Comparison of ENCODE assay signal across 1 cellular context in genomic region chr13:80342541-80343371, GRCh38.
TF ChIP-seq lines count a peak whose summit lies in the region.

No MANE protein-coding gene starts in this region.

TF ChIP-seq in HepG2, 621 proteins besides CTCF, POLR2A, EP300 and RAD21 (continued from another document and continues in another):
- TF ChIP-seq, protein P1, sequence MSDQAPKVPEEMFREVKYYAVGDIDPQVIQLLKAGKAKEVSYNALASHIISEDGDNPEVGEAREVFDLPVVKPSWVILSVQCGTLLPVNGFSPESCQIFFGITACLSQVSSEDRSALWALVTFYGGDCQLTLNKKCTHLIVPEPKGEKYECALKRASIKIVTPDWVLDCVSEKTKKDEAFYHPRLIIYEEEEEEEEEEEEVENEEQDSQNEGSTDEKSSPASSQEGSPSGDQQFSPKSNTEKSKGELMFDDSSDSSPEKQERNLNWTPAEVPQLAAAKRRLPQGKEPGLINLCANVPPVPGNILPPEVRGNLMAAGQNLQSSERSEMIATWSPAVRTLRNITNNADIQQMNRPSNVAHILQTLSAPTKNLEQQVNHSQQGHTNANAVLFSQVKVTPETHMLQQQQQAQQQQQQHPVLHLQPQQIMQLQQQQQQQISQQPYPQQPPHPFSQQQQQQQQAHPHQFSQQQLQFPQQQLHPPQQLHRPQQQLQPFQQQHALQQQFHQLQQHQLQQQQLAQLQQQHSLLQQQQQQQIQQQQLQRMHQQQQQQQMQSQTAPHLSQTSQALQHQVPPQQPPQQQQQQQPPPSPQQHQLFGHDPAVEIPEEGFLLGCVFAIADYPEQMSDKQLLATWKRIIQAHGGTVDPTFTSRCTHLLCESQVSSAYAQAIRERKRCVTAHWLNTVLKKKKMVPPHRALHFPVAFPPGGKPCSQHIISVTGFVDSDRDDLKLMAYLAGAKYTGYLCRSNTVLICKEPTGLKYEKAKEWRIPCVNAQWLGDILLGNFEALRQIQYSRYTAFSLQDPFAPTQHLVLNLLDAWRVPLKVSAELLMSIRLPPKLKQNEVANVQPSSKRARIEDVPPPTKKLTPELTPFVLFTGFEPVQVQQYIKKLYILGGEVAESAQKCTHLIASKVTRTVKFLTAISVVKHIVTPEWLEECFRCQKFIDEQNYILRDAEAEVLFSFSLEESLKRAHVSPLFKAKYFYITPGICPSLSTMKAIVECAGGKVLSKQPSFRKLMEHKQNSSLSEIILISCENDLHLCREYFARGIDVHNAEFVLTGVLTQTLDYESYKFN (CRISPR knock-in tag; conservative IDR thresholded peaks at IDR 0.05), result peak; percentile 54
- TF ChIP-seq ZNF549 (CRISPR knock-in tag; IDR thresholded peaks at IDR 0.05) (no peak), SIN3A (IDR thresholded peaks at IDR 0.05; ENCODE audit: borderline replicate concordance, low read depth, low read length) (no peak), ZNF563 (CRISPR knock-in tag; IDR thresholded peaks at IDR 0.05) (peak; percentile 82; the same call in 1 of the 2 replicates), NR2F6 (IDR thresholded peaks at IDR 0.05) (no peak), NR2F6 (CRISPR knock-in tag; IDR thresholded peaks at IDR 0.05) (no peak), ZNF720 (CRISPR knock-in tag; IDR thresholded peaks at IDR 0.05) (no peak), TP53 (CRISPR knock-in tag; conservative IDR thresholded peaks at IDR 0.05) (peak; percentile 46; the same call in 1 of the 2 replicates), FOSL1 (CRISPR knock-in tag; IDR thresholded peaks at IDR 0.05; ENCODE audit: borderline replicate concordance) (no peak), ZNF256 (CRISPR knock-in tag; conservative IDR thresholded peaks at IDR 0.05) (peak; percentile 59; the same call in 1 of the 2 replicates), ZNF749 (CRISPR knock-in tag; IDR thresholded peaks at IDR 0.05; ENCODE audit: borderline replicate concordance) (no peak), ZNF446 (CRISPR knock-in tag; IDR thresholded peaks at IDR 0.05) (no peak), ZNF33A (CRISPR knock-in tag; IDR thresholded peaks at IDR 0.05; ENCODE audit: borderline replicate concordance) (no peak), GTF2F1 (IDR thresholded peaks at IDR 0.05; ENCODE audit: low read length) (no peak), MED13 (CRISPR knock-in tag; IDR thresholded peaks at IDR 0.05) (peak; percentile 53; the same call in 1 of the 2 replicates), YEATS4 (CRISPR knock-in tag; IDR thresholded peaks at IDR 0.05; ENCODE audit: borderline replicate concordance) (peak; percentile 70), ZBTB1 (CRISPR knock-in tag; IDR thresholded peaks at IDR 0.05; ENCODE audit: borderline replicate concordance) (no peak), STAG1 (CRISPR knock-in tag; IDR thresholded peaks at IDR 0.05) (peak; percentile 65), TMF1 (CRISPR knock-in tag; IDR thresholded peaks at IDR 0.05; ENCODE audit: low read depth) (no peak), HOXA5 (CRISPR knock-in tag; IDR thresholded peaks at IDR 0.05) (peak; percentile 81), ZMYM4 (CRISPR knock-in tag; IDR thresholded peaks at IDR 0.05) (peak; percentile 59), GPN1 (CRISPR knock-in tag; IDR thresholded peaks at IDR 0.05; ENCODE audit: borderline replicate concordance) (no peak), SP4 (CRISPR knock-in tag; IDR thresholded peaks at IDR 0.05) (no peak), ATF5 (CRISPR knock-in tag; IDR thresholded peaks at IDR 0.05; ENCODE audit: low read depth) (0 out of 2 replicates have a peak, but pooled peaks have one; percentile 36), ZBTB49 (CRISPR knock-in tag; IDR thresholded peaks at IDR 0.05; ENCODE audit: borderline replicate concordance) (no peak), CBX1 (IDR thresholded peaks at IDR 0.05; ENCODE audit: low read depth) (no peak)
- TF ChIP-seq, protein P2, sequence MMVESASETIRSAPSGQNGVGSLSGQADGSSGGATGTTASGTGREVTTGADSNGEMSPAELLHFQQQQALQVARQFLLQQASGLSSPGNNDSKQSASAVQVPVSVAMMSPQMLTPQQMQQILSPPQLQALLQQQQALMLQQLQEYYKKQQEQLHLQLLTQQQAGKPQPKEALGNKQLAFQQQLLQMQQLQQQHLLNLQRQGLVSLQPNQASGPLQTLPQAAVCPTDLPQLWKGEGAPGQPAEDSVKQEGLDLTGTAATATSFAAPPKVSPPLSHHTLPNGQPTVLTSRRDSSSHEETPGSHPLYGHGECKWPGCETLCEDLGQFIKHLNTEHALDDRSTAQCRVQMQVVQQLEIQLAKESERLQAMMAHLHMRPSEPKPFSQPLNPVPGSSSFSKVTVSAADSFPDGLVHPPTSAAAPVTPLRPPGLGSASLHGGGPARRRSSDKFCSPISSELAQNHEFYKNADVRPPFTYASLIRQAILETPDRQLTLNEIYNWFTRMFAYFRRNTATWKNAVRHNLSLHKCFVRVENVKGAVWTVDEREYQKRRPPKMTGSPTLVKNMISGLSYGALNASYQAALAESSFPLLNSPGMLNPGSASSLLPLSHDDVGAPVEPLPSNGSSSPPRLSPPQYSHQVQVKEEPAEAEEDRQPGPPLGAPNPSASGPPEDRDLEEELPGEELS (CRISPR knock-in tag; IDR thresholded peaks at IDR 0.05), result peak; percentile 49; the same call in 1 of the 2 replicates
- TF ChIP-seq, protein P3, sequence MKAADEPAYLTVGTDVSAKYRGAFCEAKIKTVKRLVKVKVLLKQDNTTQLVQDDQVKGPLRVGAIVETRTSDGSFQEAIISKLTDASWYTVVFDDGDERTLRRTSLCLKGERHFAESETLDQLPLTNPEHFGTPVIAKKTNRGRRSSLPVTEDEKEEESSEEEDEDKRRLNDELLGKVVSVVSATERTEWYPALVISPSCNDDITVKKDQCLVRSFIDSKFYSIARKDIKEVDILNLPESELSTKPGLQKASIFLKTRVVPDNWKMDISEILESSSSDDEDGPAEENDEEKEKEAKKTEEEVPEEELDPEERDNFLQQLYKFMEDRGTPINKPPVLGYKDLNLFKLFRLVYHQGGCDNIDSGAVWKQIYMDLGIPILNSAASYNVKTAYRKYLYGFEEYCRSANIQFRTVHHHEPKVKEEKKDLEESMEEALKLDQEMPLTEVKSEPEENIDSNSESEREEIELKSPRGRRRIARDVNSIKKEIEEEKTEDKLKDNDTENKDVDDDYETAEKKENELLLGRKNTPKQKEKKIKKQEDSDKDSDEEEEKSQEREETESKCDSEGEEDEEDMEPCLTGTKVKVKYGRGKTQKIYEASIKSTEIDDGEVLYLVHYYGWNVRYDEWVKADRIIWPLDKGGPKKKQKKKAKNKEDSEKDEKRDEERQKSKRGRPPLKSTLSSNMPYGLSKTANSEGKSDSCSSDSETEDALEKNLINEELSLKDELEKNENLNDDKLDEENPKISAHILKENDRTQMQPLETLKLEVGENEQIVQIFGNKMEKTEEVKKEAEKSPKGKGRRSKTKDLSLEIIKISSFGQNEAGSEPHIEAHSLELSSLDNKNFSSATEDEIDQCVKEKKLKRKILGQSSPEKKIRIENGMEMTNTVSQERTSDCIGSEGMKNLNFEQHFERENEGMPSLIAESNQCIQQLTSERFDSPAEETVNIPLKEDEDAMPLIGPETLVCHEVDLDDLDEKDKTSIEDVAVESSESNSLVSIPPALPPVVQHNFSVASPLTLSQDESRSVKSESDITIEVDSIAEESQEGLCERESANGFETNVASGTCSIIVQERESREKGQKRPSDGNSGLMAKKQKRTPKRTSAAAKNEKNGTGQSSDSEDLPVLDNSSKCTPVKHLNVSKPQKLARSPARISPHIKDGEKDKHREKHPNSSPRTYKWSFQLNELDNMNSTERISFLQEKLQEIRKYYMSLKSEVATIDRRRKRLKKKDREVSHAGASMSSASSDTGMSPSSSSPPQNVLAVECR (CRISPR knock-in tag; IDR thresholded peaks at IDR 0.05; ENCODE audit: borderline replicate concordance), result peak; percentile 81
- TF ChIP-seq, protein P4, sequence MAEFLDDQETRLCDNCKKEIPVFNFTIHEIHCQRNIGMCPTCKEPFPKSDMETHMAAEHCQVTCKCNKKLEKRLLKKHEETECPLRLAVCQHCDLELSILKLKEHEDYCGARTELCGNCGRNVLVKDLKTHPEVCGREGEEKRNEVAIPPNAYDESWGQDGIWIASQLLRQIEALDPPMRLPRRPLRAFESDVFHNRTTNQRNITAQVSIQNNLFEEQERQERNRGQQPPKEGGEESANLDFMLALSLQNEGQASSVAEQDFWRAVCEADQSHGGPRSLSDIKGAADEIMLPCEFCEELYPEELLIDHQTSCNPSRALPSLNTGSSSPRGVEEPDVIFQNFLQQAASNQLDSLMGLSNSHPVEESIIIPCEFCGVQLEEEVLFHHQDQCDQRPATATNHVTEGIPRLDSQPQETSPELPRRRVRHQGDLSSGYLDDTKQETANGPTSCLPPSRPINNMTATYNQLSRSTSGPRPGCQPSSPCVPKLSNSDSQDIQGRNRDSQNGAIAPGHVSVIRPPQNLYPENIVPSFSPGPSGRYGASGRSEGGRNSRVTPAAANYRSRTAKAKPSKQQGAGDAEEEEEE (CRISPR knock-in tag; IDR thresholded peaks at IDR 0.05; ENCODE audit: borderline replicate concordance), result no peak; the same call in 1 of the 2 replicates
- TF ChIP-seq, protein P5, sequence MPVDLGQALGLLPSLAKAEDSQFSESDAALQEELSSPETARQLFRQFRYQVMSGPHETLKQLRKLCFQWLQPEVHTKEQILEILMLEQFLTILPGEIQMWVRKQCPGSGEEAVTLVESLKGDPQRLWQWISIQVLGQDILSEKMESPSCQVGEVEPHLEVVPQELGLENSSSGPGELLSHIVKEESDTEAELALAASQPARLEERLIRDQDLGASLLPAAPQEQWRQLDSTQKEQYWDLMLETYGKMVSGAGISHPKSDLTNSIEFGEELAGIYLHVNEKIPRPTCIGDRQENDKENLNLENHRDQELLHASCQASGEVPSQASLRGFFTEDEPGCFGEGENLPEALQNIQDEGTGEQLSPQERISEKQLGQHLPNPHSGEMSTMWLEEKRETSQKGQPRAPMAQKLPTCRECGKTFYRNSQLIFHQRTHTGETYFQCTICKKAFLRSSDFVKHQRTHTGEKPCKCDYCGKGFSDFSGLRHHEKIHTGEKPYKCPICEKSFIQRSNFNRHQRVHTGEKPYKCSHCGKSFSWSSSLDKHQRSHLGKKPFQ (CRISPR knock-in tag; IDR thresholded peaks at IDR 0.05; ENCODE audit: insufficient replicate concordance), result peak; percentile 6
- TF ChIP-seq, protein P6, sequence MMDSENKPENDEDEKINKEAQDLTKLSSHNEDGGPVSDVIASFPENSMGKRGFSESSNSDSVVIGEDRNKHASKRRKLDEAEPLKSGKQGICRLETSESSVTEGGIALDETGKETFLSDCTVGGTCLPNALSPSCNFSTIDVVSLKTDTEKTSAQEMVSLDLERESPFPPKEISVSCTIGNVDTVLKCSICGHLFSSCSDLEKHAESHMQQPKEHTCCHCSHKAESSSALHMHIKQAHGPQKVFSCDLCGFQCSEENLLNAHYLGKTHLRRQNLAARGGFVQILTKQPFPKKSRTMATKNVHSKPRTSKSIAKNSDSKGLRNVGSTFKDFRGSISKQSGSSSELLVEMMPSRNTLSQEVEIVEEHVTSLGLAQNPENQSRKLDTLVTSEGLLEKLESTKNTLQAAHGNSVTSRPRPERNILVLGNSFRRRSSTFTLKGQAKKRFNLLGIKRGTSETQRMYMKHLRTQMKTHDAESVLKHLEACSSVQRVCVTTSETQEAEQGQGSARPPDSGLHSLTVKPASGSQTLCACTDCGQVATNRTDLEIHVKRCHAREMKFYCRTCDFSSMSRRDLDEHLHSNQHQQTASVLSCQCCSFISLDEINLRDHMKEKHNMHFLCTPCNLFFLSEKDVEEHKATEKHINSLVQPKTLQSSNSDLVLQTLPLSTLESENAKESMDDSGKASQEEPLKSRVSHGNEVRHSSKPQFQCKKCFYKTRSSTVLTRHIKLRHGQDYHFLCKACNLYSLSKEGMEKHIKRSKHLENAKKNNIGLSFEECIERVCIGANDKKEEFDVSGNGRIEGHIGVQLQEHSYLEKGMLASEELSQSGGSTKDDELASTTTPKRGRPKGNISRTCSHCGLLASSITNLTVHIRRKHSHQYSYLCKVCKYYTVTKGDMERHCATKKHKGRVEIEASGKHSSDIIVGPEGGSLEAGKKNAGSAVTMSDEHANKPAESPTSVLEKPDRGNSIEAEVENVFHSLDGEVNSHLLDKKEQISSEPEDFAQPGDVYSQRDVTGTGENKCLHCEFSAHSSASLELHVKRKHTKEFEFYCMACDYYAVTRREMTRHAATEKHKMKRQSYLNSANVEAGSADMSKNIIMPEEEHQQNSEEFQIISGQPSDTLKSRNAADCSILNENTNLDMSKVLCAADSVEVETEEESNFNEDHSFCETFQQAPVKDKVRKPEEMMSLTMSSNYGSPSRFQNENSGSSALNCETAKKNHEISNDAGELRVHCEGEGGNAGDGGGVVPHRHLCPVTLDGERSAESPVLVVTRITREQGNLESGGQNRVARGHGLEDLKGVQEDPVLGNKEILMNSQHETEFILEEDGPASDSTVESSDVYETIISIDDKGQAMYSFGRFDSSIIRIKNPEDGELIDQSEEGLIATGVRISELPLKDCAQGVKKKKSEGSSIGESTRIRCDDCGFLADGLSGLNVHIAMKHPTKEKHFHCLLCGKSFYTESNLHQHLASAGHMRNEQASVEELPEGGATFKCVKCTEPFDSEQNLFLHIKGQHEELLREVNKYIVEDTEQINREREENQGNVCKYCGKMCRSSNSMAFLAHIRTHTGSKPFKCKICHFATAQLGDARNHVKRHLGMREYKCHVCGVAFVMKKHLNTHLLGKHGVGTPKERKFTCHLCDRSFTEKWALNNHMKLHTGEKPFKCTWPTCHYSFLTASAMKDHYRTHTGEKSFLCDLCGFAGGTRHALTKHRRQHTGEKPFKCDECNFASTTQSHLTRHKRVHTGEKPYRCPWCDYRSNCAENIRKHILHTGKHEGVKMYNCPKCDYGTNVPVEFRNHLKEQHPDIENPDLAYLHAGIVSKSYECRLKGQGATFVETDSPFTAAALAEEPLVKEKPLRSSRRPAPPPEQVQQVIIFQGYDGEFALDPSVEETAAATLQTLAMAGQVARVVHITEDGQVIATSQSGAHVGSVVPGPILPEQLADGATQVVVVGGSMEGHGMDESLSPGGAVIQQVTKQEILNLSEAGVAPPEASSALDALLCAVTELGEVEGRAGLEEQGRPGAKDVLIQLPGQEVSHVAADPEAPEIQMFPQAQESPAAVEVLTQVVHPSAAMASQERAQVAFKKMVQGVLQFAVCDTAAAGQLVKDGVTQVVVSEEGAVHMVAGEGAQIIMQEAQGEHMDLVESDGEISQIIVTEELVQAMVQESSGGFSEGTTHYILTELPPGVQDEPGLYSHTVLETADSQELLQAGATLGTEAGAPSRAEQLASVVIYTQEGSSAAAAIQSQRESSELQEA (CRISPR knock-in tag; IDR thresholded peaks at IDR 0.05; ENCODE audit: not compliant biosample characterization), result no peak
